Comparison of ENCODE assay signal across 11 cellular contexts in genomic region chr5:982377-983237, GRCh38. TPM values are rescaled to one million over a fixed set of nuclear protein-coding genes. Genes with fewer than 3 reads are reported as not detected.
DNase-seq lines count a peak whose midpoint lies in the region; ATAC-seq and TF ChIP-seq lines count a peak whose summit lies in the region.
"Had no signal": no experiment of that assay in that cellular context is flagged by ENCODE, and none has a peak within 500 bp of the region (broad histone marks: within the 10 kb centered on the region; RNA-seq: fewer than 3 reads in every experiment).

No MANE protein-coding gene starts in this region.

- peak; percentile 55 for ATAC-seq in stimulated activated naive CD8-positive, alpha-beta T cell treated with anti-CD3 and anti-CD28 coated beads, Interleukin-15, amount 100 ng/mL, for 72 hours
- ATAC-seq in stimulated activated naive CD8-positive, alpha-beta T cell treated with anti-CD3 and anti-CD28 coated beads, Interleukin-15, Interleukin-2, amounts not matched to agents 100 U/mL and 50 U/mL, for 24 hours: no peak

- H3K4me1 ChIP-seq in iPS DF 6.9 (ENCODE audit: control insufficient read depth, insufficient read depth, low read length): 0 out of 2 replicates have a peak, but pooled peaks cover 2% of the 10 kb centered on the region

- no peaks in the 10 kb centered on the region for H3K9me3 ChIP-seq in iPS DF 6.9 (ENCODE audit: control insufficient read depth, insufficient read depth, low read length)

- no peaks in the 10 kb centered on the region; the same call in 1 of the 2 replicates for H3K27me3 ChIP-seq in iPS DF 6.9 (ENCODE audit: control insufficient read depth, insufficient read depth, low read length)

- H3K4me1 Mint-ChIP-seq in stimulated activated naive CD8-positive, alpha-beta T cell treated with anti-CD3 and anti-CD28 coated beads, Interleukin-15, amount 100 ng/mL, for 72 hours: peaks cover 45% of the 10 kb centered on the region

- peaks cover 62% of the 10 kb centered on the region for H3K27me3 Mint-ChIP-seq in stimulated activated naive CD8-positive, alpha-beta T cell treated with anti-CD3 and anti-CD28 coated beads, Interleukin-15, amount 100 ng/mL, for 72 hours

- no peaks in the 10 kb centered on the region for H3K36me3 ChIP-seq in iPS DF 6.9 (ENCODE audit: control insufficient read depth, insufficient read depth, low read length)

- H3K27ac Mint-ChIP-seq in stimulated activated naive CD8-positive, alpha-beta T cell treated with anti-CD3 and anti-CD28 coated beads, Interleukin-15, amount 100 ng/mL, for 72 hours: peak overlapping the region; percentile 77 to 94
- H3K27ac Mint-ChIP-seq: activated naive CD8-positive, alpha-beta T cell had no signal

- CTCF ChIA-PET in RWPE1 (lab: Yijun Ruan, JAX): no interaction called here

- H3K9me3 Mint-ChIP-seq in stimulated activated naive CD8-positive, alpha-beta T cell treated with anti-CD3 and anti-CD28 coated beads, Interleukin-15, amount 100 ng/mL, for 72 hours: peaks cover 14 to 31% of the 10 kb centered on the region in 2 donors

- no peak overlapping the region for H3K4me3 ChIP-seq in iPS DF 6.9 (ENCODE audit: low read length)

- DNase-seq in stimulated activated naive CD8-positive, alpha-beta T cell treated with anti-CD3 and anti-CD28 coated beads, Interleukin-15, amount 100 ng/mL, for 72 hours: no peak
- no peak for DNase-seq in stimulated activated naive CD8-positive, alpha-beta T cell treated with anti-CD3 and anti-CD28 coated beads, Interleukin-15, Interleukin-2, amounts not matched to agents 100 U/mL and 50 U/mL, for 24 hours
- DNase-seq in RWPE1 (ENCODE audit: low spot score) (no peak), iPS DF 6.9 (ENCODE audit: low read depth, low spot score) (peak; percentile 48), AG20443 (ENCODE audit: low spot score) (no peak), A172 (ENCODE audit: low spot score) (no peak)
- DNase-seq in activated CD4-positive, CD25-positive, alpha-beta regulatory T cell treated with anti-CD3 and anti-CD28 coated beads, Interleukin-2, amount 50 U/mL, for 72 hours: no peak
- no peak for DNase-seq in stimulated activated CD4-positive, alpha-beta T cell treated with anti-CD3 and anti-CD28 coated beads, Interleukin-4, amount 100 ng/mL, for 1 hour
- DNase-seq: NCI-H1436 treated with DMSO at 0.1 percent for 48 hours had no signal

- WGBS in iPS DF 6.9 (ENCODE audit: insufficient coverage, insufficient read length): no CpG with 5 or more reads among the region's 27 CpGs

- peak overlapping the region in 1 of 2 donors; percentile 21 for H3K4me3 Mint-ChIP-seq in stimulated activated naive CD8-positive, alpha-beta T cell treated with anti-CD3 and anti-CD28 coated beads, Interleukin-15, amount 100 ng/mL, for 72 hours
- H3K4me3 Mint-ChIP-seq: activated naive CD8-positive, alpha-beta T cell had no signal

- H3K27ac ChIP-seq in RWPE1 (no peak overlapping the region), iPS DF 6.9 (ENCODE audit: low read length) (no peak overlapping the region)
- H3K27ac ChIP-seq: epithelial cell of prostate had no signal

- POLR2A ChIA-PET in RWPE1 (lab: Yijun Ruan, JAX; ENCODE audit: low non-redundant PET): no interaction called here

- peak; percentile 33; the same call in 1 of the 2 replicates for TF ChIP-seq CTCF in RWPE1 (conservative IDR thresholded peaks at IDR 0.05; ENCODE audit: low read depth)

RNA-seq across cellular contexts. Expression of gene NKD2, which starts 26.0 kb away (rescaled TPM):
- total RNA-seq in A172 (2014; rRNA removed; shearing (Covaris generic)): 4.3 TPM in 1 of 2 replicates, not detected in the other
